ENCODE assay signal across 23 cellular contexts in genomic region chr7:129776397-129776792, GRCh38.
"Had no signal": no experiment of that assay in that cellular context is flagged by ENCODE, and none has a peak within 500 bp of the region (broad histone marks: within the 10 kb centered on the region; RNA-seq: fewer than 3 reads in every experiment).

No MANE protein-coding gene starts in this region.

- H3K9me3 ChIP-seq: Peyer's patch, SJCRH30, SK-N-SH had no signal

- H3K27me3 ChIP-seq: SJCRH30 had no signal

- H3K36me3 ChIP-seq: Peyer's patch, SJCRH30 had no signal

- H3K4me3 ChIP-seq: Peyer's patch, SJCRH30 had no signal

- DNase-seq: activated CD4-positive, alpha-beta T cell treated with anti-CD3 and anti-CD28 coated beads, Interleukin-2, amount 10 ng/mL, durations not matched to agents 24 days and 14 days; activated CD4-positive, alpha-beta T cell treated with anti-CD3 and anti-CD28 coated beads, Interleukin-2, amount 50 U/mL, for 48 hours; activated CD4-positive, CD25-positive, alpha-beta regulatory T cell treated with anti-CD3 and anti-CD28 coated beads, Interleukin-2, amount 50 U/mL, for 72 hours; activated CD8-positive, alpha-beta memory T cell treated with anti-CD3 and anti-CD28 coated beads, Interleukin-2, amount 10 ng/mL, durations not matched to agents 7 days and 5 days; activated effector memory CD4-positive, alpha-beta T cell treated with anti-CD3 and anti-CD28 coated beads, Interleukin-2, amount 50 U/mL, for 16 hours; activated naive CD4-positive, alpha-beta T cell treated with Interleukin-2 at 50 U/mL for 16 hours; activated naive CD8-positive, alpha-beta T cell treated with anti-CD3 and anti-CD28 coated beads, Interleukin-2, amount 50 U/mL, for 24 hours; activated T-cell treated with anti-CD3 and anti-CD28 coated beads, Interleukin-2, amount 50 U/mL, for 4 hours; amniotic stem cell; NCI-H1092; NCI-H1417 treated with DMSO at 0.1 percent for 48 hours; NCI-H1694; NCI-H2029; NCI-H2107; NCI-H345; NCI-H510A treated with DMSO at 0.1 percent for 48 hours; NCI-H69; NK-92 treated with Interleukin-12 subunit alpha and Interleukin-12 subunit beta, amount 100 ng/mL, for 24 hours; Peyer's patch; SJCRH30; T-helper 1 cell had no signal

- H3K27ac ChIP-seq: Peyer's patch, RWPE1, SJCRH30 had no signal
